ENCODE assay signal across 8 cellular contexts in genomic region chr19:47348819-47349795, GRCh38. TPM values are rescaled to one million over a fixed set of nuclear protein-coding genes. Genes with fewer than 3 reads are reported as not detected.
DNase-seq lines count a peak whose midpoint lies in the region; ATAC-seq and TF ChIP-seq lines count a peak whose summit lies in the region.

A gene with protein sequence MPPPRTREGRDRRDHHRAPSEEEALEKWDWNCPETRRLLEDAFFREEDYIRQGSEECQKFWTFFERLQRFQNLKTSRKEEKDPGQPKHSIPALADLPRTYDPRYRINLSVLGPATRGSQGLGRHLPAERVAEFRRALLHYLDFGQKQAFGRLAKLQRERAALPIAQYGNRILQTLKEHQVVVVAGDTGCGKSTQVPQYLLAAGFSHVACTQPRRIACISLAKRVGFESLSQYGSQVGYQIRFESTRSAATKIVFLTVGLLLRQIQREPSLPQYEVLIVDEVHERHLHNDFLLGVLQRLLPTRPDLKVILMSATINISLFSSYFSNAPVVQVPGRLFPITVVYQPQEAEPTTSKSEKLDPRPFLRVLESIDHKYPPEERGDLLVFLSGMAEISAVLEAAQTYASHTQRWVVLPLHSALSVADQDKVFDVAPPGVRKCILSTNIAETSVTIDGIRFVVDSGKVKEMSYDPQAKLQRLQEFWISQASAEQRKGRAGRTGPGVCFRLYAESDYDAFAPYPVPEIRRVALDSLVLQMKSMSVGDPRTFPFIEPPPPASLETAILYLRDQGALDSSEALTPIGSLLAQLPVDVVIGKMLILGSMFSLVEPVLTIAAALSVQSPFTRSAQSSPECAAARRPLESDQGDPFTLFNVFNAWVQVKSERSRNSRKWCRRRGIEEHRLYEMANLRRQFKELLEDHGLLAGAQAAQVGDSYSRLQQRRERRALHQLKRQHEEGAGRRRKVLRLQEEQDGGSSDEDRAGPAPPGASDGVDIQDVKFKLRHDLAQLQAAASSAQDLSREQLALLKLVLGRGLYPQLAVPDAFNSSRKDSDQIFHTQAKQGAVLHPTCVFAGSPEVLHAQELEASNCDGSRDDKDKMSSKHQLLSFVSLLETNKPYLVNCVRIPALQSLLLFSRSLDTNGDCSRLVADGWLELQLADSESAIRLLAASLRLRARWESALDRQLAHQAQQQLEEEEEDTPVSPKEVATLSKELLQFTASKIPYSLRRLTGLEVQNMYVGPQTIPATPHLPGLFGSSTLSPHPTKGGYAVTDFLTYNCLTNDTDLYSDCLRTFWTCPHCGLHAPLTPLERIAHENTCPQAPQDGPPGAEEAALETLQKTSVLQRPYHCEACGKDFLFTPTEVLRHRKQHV (plus strand): TSS chr19:47349315. CDS start chr19:47353031, 3,716 bp downstream.

- 2% methylated on average over 49 of the region's 63 CpGs for WGBS in right lobe of liver (ENCODE audit: insufficient coverage, low coverage, low lambda C conversion rate, missing lambda C conversion rate)

- peak within 1 kb of the TSS; percentile 80 for H3K27ac ChIP-seq in CD4-positive, alpha-beta memory T cell (ENCODE audit: low read depth, low read length)
- peak within 1 kb of the TSS in 47 of 59 donors; percentile 11 to 91 (median 75) for H3K27ac ChIP-seq in dorsolateral prefrontal cortex
- H3K27ac ChIP-seq in right lobe of liver = peak within 1 kb of the TSS; percentile 41 to 57 (median 44)

- peak; percentile 99 to 100 (median 99) for DNase-seq in CD4-positive, alpha-beta memory T cell
- peak; percentile 99 for DNase-seq in HK-2 (ENCODE audit: unreplicated experiment)
- DNase-seq in NCI-H82 treated with DMSO at 0.1 percent for 48 hours (lab: John Stamatoyannopoulos, UW; ENCODE audit: unreplicated experiment) = peak; percentile 98
- DNase-seq in activated CD4-positive, alpha-beta memory T cell treated with anti-CD3 and anti-CD28 coated beads for 36 hours = peak; percentile 100
- DNase-seq in dorsolateral prefrontal cortex = peak; percentile 91 to 96 (median 95)
- peak; percentile 97 to 99 (median 99) for DNase-seq in right lobe of liver
- DNase-seq in stimulated activated CD4-positive, alpha-beta T cell treated with anti-CD3 and anti-CD28 coated beads, Interleukin-4, amount 100 ng/mL, for 4 hours = peak; percentile 97 to 99

- POLR2A ChIA-PET in CD4-positive, alpha-beta memory T cell (lab: Charles Lee; ENCODE audit: partially characterized antibody) = interaction anchor here (0.7 to 3.3 kb wide), 13 partner anchors 10 to 1632 kb away, joined by 3 to 49 read pairs (median 4); partner anchors contain the start of genes CCDC9, INAFM1, NOP53 and ZC3H4
- POLR2A ChIA-PET in activated CD4-positive, alpha-beta memory T cell treated with anti-CD3 and anti-CD28 coated beads for 36 hours (lab: Charles Lee) = interaction anchor here (0.6 to 2.2 kb wide), 8 partner anchors 13 to 123 kb away, joined by 3 to 9 read pairs (median 3); no protein-coding TSS in a partner anchor

- H3K4me1 ChIP-seq in CD4-positive, alpha-beta memory T cell (ENCODE audit: insufficient read depth, low read length) = peaks cover 27% of the 10 kb centered on the region
- H3K4me1 ChIP-seq in right lobe of liver = peaks cover 0 to 21% (median 10%) of the 10 kb centered on the region in 4 donors

- no peaks in the 10 kb centered on the region for H3K27me3 ChIP-seq in CD4-positive, alpha-beta memory T cell (ENCODE audit: insufficient read depth, low read length)
- no peaks in the 10 kb centered on the region for H3K27me3 ChIP-seq in dorsolateral prefrontal cortex
- no peaks in the 10 kb centered on the region for H3K27me3 ChIP-seq in right lobe of liver

- H3K36me3 Mint-ChIP-seq in CD4-positive, alpha-beta memory T cell = peaks cover 9 to 24% of the 10 kb centered on the region in 2 donors
- H3K36me3 Mint-ChIP-seq in activated CD4-positive, alpha-beta memory T cell treated with anti-CD3 and anti-CD28 coated beads for 36 hours = peaks cover 21% of the 10 kb centered on the region

- intact Hi-C loops in CD4-positive, alpha-beta memory T cell (cut with micrococcal nuclease) = loop anchor here (1.0 to 5.0 kb wide), 4 partner anchors 75 to 1942 kb away; partner anchors contain the start of genes INAFM1, KPTN, NOP53 and POLR1G
- intact Hi-C loops in activated CD4-positive, alpha-beta memory T cell treated with anti-CD3 and anti-CD28 coated beads for 36 hours (cut with micrococcal nuclease) = loop anchor here (1.0 kb wide), 1 partner anchor 75 kb away; the partner anchor contains the start of gene INAFM1
- intact Hi-C loops in dorsolateral prefrontal cortex (cut with DNase I) = loop anchor here in 1 of 2 donors (1.0 kb wide), 1 partner anchor 42 kb away; no protein-coding TSS in a partner anchor
- intact Hi-C loops in right lobe of liver (cut with DNase I) = no loop called here

- H3K4me1 Mint-ChIP-seq in CD4-positive, alpha-beta memory T cell = peaks cover 23 to 48% (median 34%) of the 10 kb centered on the region in 4 donors
- peaks cover 43% of the 10 kb centered on the region for H3K4me1 Mint-ChIP-seq in activated CD4-positive, alpha-beta memory T cell treated with anti-CD3 and anti-CD28 coated beads for 36 hours (ENCODE audit: low read depth)

- TF ChIP-seq POLR2A in right lobe of liver (IDR thresholded peaks at IDR 0.05) = peak; percentile 88

- CTCF ChIA-PET in CD4-positive, alpha-beta memory T cell (lab: Charles Lee; ENCODE audit: partially characterized antibody) = interaction anchor here (0.6 to 2.9 kb wide), 22 partner anchors 8 to 1813 kb away, joined by 3 to 58 read pairs (median 4); partner anchors contain the start of gene C5AR2
- CTCF ChIA-PET in activated CD4-positive, alpha-beta memory T cell treated with anti-CD3 and anti-CD28 coated beads for 36 hours (lab: Charles Lee) = interaction anchor here (0.6 to 4.6 kb wide), 47 partner anchors 9 to 985 kb away, joined by 3 to 26 read pairs (median 4); partner anchors contain the start of genes CCDC9, INAFM1, KPTN and NAPA

- TF ChIP-seq CTCF in dorsolateral prefrontal cortex (IDR thresholded peaks at IDR 0.05 in 54 of 56, conservative IDR thresholded peaks at IDR 0.05 in 2 of 56; ENCODE audit: low read depth in 1 of 56, partially characterized antibody in 56 of 56) (peak; percentile 96 to 100 (median 99)), right lobe of liver (IDR thresholded peaks at IDR 0.05) (peak; percentile 99 to 100 (median 100))

- peak; percentile 94 for ATAC-seq in GM19438 (IDR thresholded peaks at IDR 0.05; ENCODE audit: low read depth, unreplicated experiment)
- peak; percentile 97 to 99 (median 98) for ATAC-seq in right lobe of liver

- H3K27me3 Mint-ChIP-seq in CD4-positive, alpha-beta memory T cell = peaks cover 0 to 2% of the 10 kb centered on the region in 2 donors
- H3K27me3 Mint-ChIP-seq in activated CD4-positive, alpha-beta memory T cell treated with anti-CD3 and anti-CD28 coated beads for 36 hours = no peaks in the 10 kb centered on the region

- H3K36me3 ChIP-seq in CD4-positive, alpha-beta memory T cell (ENCODE audit: insufficient read depth, low read length) = peaks cover 14% of the 10 kb centered on the region
- H3K36me3 ChIP-seq in right lobe of liver = peaks cover 0 to 6% (median 2%) of the 10 kb centered on the region in 4 donors

- peak within 1 kb of the TSS; percentile 88 to 99 (median 98) for H3K4me3 Mint-ChIP-seq in CD4-positive, alpha-beta memory T cell
- peak within 1 kb of the TSS; percentile 97 for H3K4me3 Mint-ChIP-seq in activated CD4-positive, alpha-beta memory T cell treated with anti-CD3 and anti-CD28 coated beads for 36 hours

- H3K9me3 ChIP-seq in CD4-positive, alpha-beta memory T cell (ENCODE audit: control insufficient read depth in 1 of 2, low read length in 2 of 2) = no peaks in the 10 kb centered on the region
- H3K9me3 ChIP-seq in right lobe of liver = no peaks in the 10 kb centered on the region

- peaks cover 0 to 2% (median 0%) of the 10 kb centered on the region in 8 donors for H3K9me3 Mint-ChIP-seq in CD4-positive, alpha-beta memory T cell
- H3K9me3 Mint-ChIP-seq in activated CD4-positive, alpha-beta memory T cell treated with anti-CD3 and anti-CD28 coated beads for 36 hours = no peaks in the 10 kb centered on the region

- peak within 1 kb of the TSS; percentile 67 to 70 for H3K4me3 ChIP-seq in CD4-positive, alpha-beta memory T cell (ENCODE audit: low read length in 2 of 2)
- H3K4me3 ChIP-seq in dorsolateral prefrontal cortex = peak within 1 kb of the TSS; percentile 53 to 98 (median 86)
- H3K4me3 ChIP-seq in right lobe of liver = peak within 1 kb of the TSS; percentile 73 to 93 (median 82)

- peak within 1 kb of the TSS; percentile 86 to 99 (median 97) for H3K27ac Mint-ChIP-seq in CD4-positive, alpha-beta memory T cell
- peak within 1 kb of the TSS; percentile 89 for H3K27ac Mint-ChIP-seq in activated CD4-positive, alpha-beta memory T cell treated with anti-CD3 and anti-CD28 coated beads for 36 hours

RNA-seq across cellular contexts. Expression of the gene that starts here (rescaled TPM):
- total RNA-seq in CD4-positive, alpha-beta memory T cell = 10 to 100 TPM; 26.5 to 27.3 TPM
- polyA plus RNA-seq in CD4-positive, alpha-beta memory T cell = 1 to 10 TPM; 1.7 to 7.4 TPM
- 10 to 100 TPM; 12.7 to 15.7 TPM for total RNA-seq in activated CD4-positive, alpha-beta memory T cell treated with anti-CD3 and anti-CD28 coated beads for 36 hours
- total RNA-seq in dorsolateral prefrontal cortex (10 to 100 TPM in 118 of 120 experiments, 1 to 10 TPM in 2; 9.9 to 34.7 (median 16.9) TPM), right lobe of liver (10 to 100 TPM in 1 of 6 experiments, 1 to 10 TPM in 5; 5.2 to 11.9 (median 8.7) TPM)

Comparison
In these comparisons a context has a peak if more than half of its experiments do, and no peak if none do; other contexts are left out.
1. Peak in every context shown above with its lines: DNase-seq, ATAC-seq, H3K4me3 ChIP-seq and H3K27ac ChIP-seq.
2. intact Hi-C loops: an anchor here in CD4-positive, alpha-beta memory T cell (1.0 to 5.0 kb wide) and activated CD4-positive, alpha-beta memory T cell treated with anti-CD3 and anti-CD28 coated beads for 36 hours (1.0 kb wide); none called in right lobe of liver.